Comparison of ENCODE assay signal across 9 cellular contexts in genomic region chr1:75908717-75909152, GRCh38. TPM values are rescaled to one million over a fixed set of nuclear protein-coding genes. Genes with fewer than 3 reads are reported as not detected.
A peak's percentile ranks its signal among the peaks of the same experiment; 100 is the strongest.
DNase-seq lines count a peak whose midpoint lies in the region; ATAC-seq and TF ChIP-seq lines count a peak whose summit lies in the region.
"Had no signal": no experiment of that assay in that cellular context is flagged by ENCODE, and none has a peak within 500 bp of the region (broad histone marks: within the 10 kb centered on the region; RNA-seq: fewer than 3 reads in every experiment).

No MANE protein-coding gene starts in this region.

- H3K4me1 ChIP-seq in A673 (ENCODE audit: insufficient read depth, low read length, poor library complexity, severe bottlenecking) (no peaks in the 10 kb centered on the region), OCI-LY1 (ENCODE audit: insufficient read depth, low read length, severe bottlenecking) (no peaks in the 10 kb centered on the region)

- no peak overlapping the region for H2AFZ ChIP-seq in OCI-LY1 (ENCODE audit: low read length)

- H3F3A ChIP-seq in OCI-LY1 (ENCODE audit: insufficient read depth, low read length) = no peaks in the 10 kb centered on the region

- H3K79me2 ChIP-seq in OCI-LY1 (ENCODE audit: insufficient read depth, low read length) = no peaks in the 10 kb centered on the region

- CTCF ChIA-PET in A673 (lab: Charles Lee) = interaction anchor here (0.7 kb wide), 1 partner anchor 1051 kb away, joined by 5 read pairs; no protein-coding TSS in a partner anchor
- CTCF ChIA-PET in activated CD4-positive, alpha-beta T cell treated with anti-CD3 and anti-CD28 coated beads, Interleukin-2, amount 10 ng/mL, durations not matched to agents 7 days and 5 days (lab: Charles Lee) = no interaction called here

- no peaks in the 10 kb centered on the region for H3K9me2 ChIP-seq in OCI-LY1 (ENCODE audit: low read depth, low read length)

- no peaks in the 10 kb centered on the region for H3K27me3 ChIP-seq in A673 (replicated peaks; ENCODE audit: insufficient read depth, low read depth, low read length, poor library complexity)
- H3K27me3 ChIP-seq in OCI-LY1 (ENCODE audit: insufficient read depth, low read length) = no peaks in the 10 kb centered on the region

- peak; percentile 62 for DNase-seq in A673 (ENCODE audit: low spot score)
- DNase-seq in fibroblast of pulmonary artery (ENCODE audit: low read depth) = peak; percentile 71
- no peak for DNase-seq in activated CD4-positive, alpha-beta T cell treated with anti-CD3 and anti-CD28 coated beads, Interleukin-2, amount 10 ng/mL, durations not matched to agents 7 days and 5 days
- DNase-seq in NK-92 treated with Interleukin-12 subunit alpha and Interleukin-12 subunit beta, amount 100 ng/mL, for 24 hours (lab: John Stamatoyannopoulos, UW) = no peak

- H4K20me1 ChIP-seq in OCI-LY1 (ENCODE audit: insufficient read depth, low read length) = no peaks in the 10 kb centered on the region

- POLR2A ChIA-PET in A673 (lab: Charles Lee; ENCODE audit: low non-redundant PET) = no interaction called here
- POLR2A ChIA-PET in activated CD4-positive, alpha-beta T cell treated with anti-CD3 and anti-CD28 coated beads, Interleukin-2, amount 10 ng/mL, durations not matched to agents 7 days and 5 days (lab: Charles Lee) = no interaction called here

- H3K4me3 Mint-ChIP-seq in activated CD4-positive, alpha-beta T cell treated with anti-CD3 and anti-CD28 coated beads, Interleukin-2, amount 10 ng/mL, durations not matched to agents 7 days and 5 days = no peak overlapping the region
- H3K4me3 Mint-ChIP-seq: stimulated activated naive CD8-positive, alpha-beta T cell treated with anti-CD3 and anti-CD28 coated beads, Interleukin-15, Interleukin-2, amounts not matched to agents 100 ng/mL and 50 ng/mL, for 24 hours had no signal

- no peak overlapping the region for H3K4me2 ChIP-seq in OCI-LY1 (ENCODE audit: low read length)

- peak; percentile 68 for TF ChIP-seq CTCF in A673 (conservative IDR thresholded peaks at IDR 0.05; ENCODE audit: low read depth, low read length)
- peak; percentile 41 for TF ChIP-seq CTCF in OCI-LY1 (IDR thresholded peaks at IDR 0.05; ENCODE audit: low read length)
- peak; percentile 74 for TF ChIP-seq CTCF in fibroblast of pulmonary artery (IDR thresholded peaks at IDR 0.05; ENCODE audit: low read length, missing control alignments)

- peaks cover 5% of the 10 kb centered on the region for H3K27me3 Mint-ChIP-seq in activated CD4-positive, alpha-beta T cell treated with anti-CD3 and anti-CD28 coated beads, Interleukin-2, amount 10 ng/mL, durations not matched to agents 7 days and 5 days

- H3K27ac Mint-ChIP-seq in activated CD4-positive, alpha-beta T cell treated with anti-CD3 and anti-CD28 coated beads, Interleukin-2, amount 10 ng/mL, durations not matched to agents 7 days and 5 days = no peak overlapping the region
- H3K27ac Mint-ChIP-seq: stimulated activated naive CD8-positive, alpha-beta T cell treated with anti-CD3 and anti-CD28 coated beads, Interleukin-15, Interleukin-2, amounts not matched to agents 100 ng/mL and 50 ng/mL, for 24 hours had no signal

- H3K4me1 Mint-ChIP-seq in activated CD4-positive, alpha-beta T cell treated with anti-CD3 and anti-CD28 coated beads, Interleukin-2, amount 10 ng/mL, durations not matched to agents 7 days and 5 days = no peaks in the 10 kb centered on the region

- no peaks in the 10 kb centered on the region for H3K36me3 Mint-ChIP-seq in activated CD4-positive, alpha-beta T cell treated with anti-CD3 and anti-CD28 coated beads, Interleukin-2, amount 10 ng/mL, durations not matched to agents 7 days and 5 days (ENCODE audit: low read depth)

- H3K4me3 ChIP-seq in A673 (ENCODE audit: low read depth, low read length, poor library complexity, severe bottlenecking) (no peak overlapping the region), OCI-LY1 (ENCODE audit: low read depth, low read length, poor library complexity, severe bottlenecking) (no peak overlapping the region), fibroblast of pulmonary artery (replicated peaks; ENCODE audit: low read depth, low read length) (no peak overlapping the region)

- BruUV-seq in A673 (replicated peaks; lab: Mats Ljungman, UMichigan) = no TSS peak

- no peak overlapping the region for H3K9ac ChIP-seq in OCI-LY1 (ENCODE audit: low read length)

- peaks cover 6% of the 10 kb centered on the region for H3K9me3 Mint-ChIP-seq in activated CD4-positive, alpha-beta T cell treated with anti-CD3 and anti-CD28 coated beads, Interleukin-2, amount 10 ng/mL, durations not matched to agents 7 days and 5 days

- H3K9me3 ChIP-seq in A673 (ENCODE audit: low read depth, low read length, poor library complexity, severe bottlenecking) = no peaks in the 10 kb centered on the region
- H3K9me3 ChIP-seq in OCI-LY1 (ENCODE audit: low read length) = no peaks in the 10 kb centered on the region

- intact Hi-C loops in A673 (cut with micrococcal nuclease; ENCODE audit: unreplicated experiment) = loop anchor here (5.0 kb wide), 1 partner anchor 1234 kb away; no protein-coding TSS in a partner anchor

- ATAC-seq in GM18520 (IDR thresholded peaks at IDR 0.05; ENCODE audit: unreplicated experiment) (peak; percentile 53), HG03442 (IDR thresholded peaks at IDR 0.05; ENCODE audit: unreplicated experiment) (peak; percentile 83)
- ATAC-seq in activated CD4-positive, CD25-positive, alpha-beta regulatory T cell treated with anti-CD3 and anti-CD28 coated beads, Interleukin-2, amount 50 U/mL, for 24 hours = no peak

- H3K27ac ChIP-seq in A673 (ENCODE audit: low read depth, low read length, poor library complexity, severe bottlenecking) (no peak overlapping the region), OCI-LY1 (ENCODE audit: low read depth, low read length, poor library complexity, severe bottlenecking) (no peak overlapping the region)

- H3K36me3 ChIP-seq in A673 (ENCODE audit: insufficient read depth, low read length, poor library complexity, severe bottlenecking) (no peaks in the 10 kb centered on the region), OCI-LY1 (ENCODE audit: insufficient read depth, low read length) (no peaks in the 10 kb centered on the region)

RNA-seq across cellular contexts. Expression of gene ASB17, which starts 23.5 kb away (rescaled TPM):
- not detected in 2 replicates for total RNA-seq in A673 (2021)
- total RNA-seq in activated CD4-positive, alpha-beta T cell treated with anti-CD3 and anti-CD28 coated beads, Interleukin-2, amount 10 ng/mL, durations not matched to agents 7 days and 5 days = not detected

Comparison
In these comparisons a context has a peak if more than half of its experiments do, and no peak if none do; other contexts are left out.
1. DNase-seq: peak in A673 (single experiment) and fibroblast of pulmonary artery (single experiment); none in activated CD4-positive, alpha-beta T cell treated with anti-CD3 and anti-CD28 coated beads, Interleukin-2, amount 10 ng/mL, durations not matched to agents 7 days and 5 days (single experiment) and NK-92 treated with Interleukin-12 subunit alpha and Interleukin-12 subunit beta, amount 100 ng/mL, for 24 hours (single experiment).
2. ATAC-seq: peak in GM18520 (single experiment) and HG03442 (single experiment); none in activated CD4-positive, CD25-positive, alpha-beta regulatory T cell treated with anti-CD3 and anti-CD28 coated beads, Interleukin-2, amount 50 U/mL, for 24 hours (0 of 2).
3. Peak in every context shown above with its lines, with median percentiles within 50 percentile points of each other: CTCF ChIP-seq.